14 cellular contexts compared by ENCODE assay signal in genomic region chr6:73734843-73735453, GRCh38.
"Had no signal": no experiment of that assay in that cellular context is flagged by ENCODE, and none has a peak within 500 bp of the region (broad histone marks: within the 10 kb centered on the region; RNA-seq: fewer than 3 reads in every experiment).

No MANE protein-coding gene starts in this region.

- H3K4me1 Mint-ChIP-seq: natural killer cell, neural crest cell had no signal

- H3K9me3 ChIP-seq: esophagus muscularis mucosa, pancreas had no signal

- H3K4me1 ChIP-seq: pancreas had no signal

- H3K4me3 ChIP-seq: esophagus muscularis mucosa, pancreas, smooth muscle cell had no signal

- H3K36me3 ChIP-seq: pancreas had no signal

- H3K9me3 Mint-ChIP-seq: natural killer cell, neural crest cell had no signal

- H3K27ac ChIP-seq: esophagus muscularis mucosa, pancreas had no signal

- DNase-seq: effector memory CD4-positive, alpha-beta T cell; head of caudate nucleus; hippocampal formation; mammary epithelial cell; natural killer cell; pancreas; right cardiac atrium; stimulated activated CD4-positive, alpha-beta T cell treated with anti-CD3 and anti-CD28 coated beads, Interleukin-2, amount 100 ng/mL, for 48 hours; stimulated activated naive CD4-positive, alpha-beta T cell treated with Interleukin-2 at 50 U/mL for 16 hours; trophoblast cell had no signal

- H3K4me3 Mint-ChIP-seq: natural killer cell, neural crest cell had no signal

- H3K4me2 ChIP-seq: smooth muscle cell had no signal

- H3K27me3 ChIP-seq: esophagus muscularis mucosa had no signal

- H3K27ac Mint-ChIP-seq: natural killer cell, progenitor cell of endocrine pancreas had no signal

- H3K36me3 Mint-ChIP-seq: natural killer cell had no signal

- ATAC-seq: natural killer cell, pancreas had no signal
